In genomic region chr1:35573198-35573775, GRCh38 we compare ENCODE assay signal across 9 cellular contexts. TPM values are rescaled to one million over a fixed set of nuclear protein-coding genes. Genes with fewer than 3 reads are reported as not detected.
DNase-seq lines count a peak whose midpoint lies in the region; ATAC-seq and TF ChIP-seq lines count a peak whose summit lies in the region.
"Had no signal": no experiment of that assay in that cellular context is flagged by ENCODE, and none has a peak within 500 bp of the region (broad histone marks: within the 10 kb centered on the region; RNA-seq: fewer than 3 reads in every experiment).

TFAP2E (plus strand) TSS chr1:35573314; CDS start chr1:35573578, 264 bp downstream.

- 2 to 8% (median 5%) methylated on average over 44 to 60 of the region's 60 CpGs for WGBS in heart left ventricle, 4 donors

- H3K4me3 ChIP-seq in adipocyte (ENCODE audit: low read length) (peak within 1 kb of the TSS; percentile 76), heart left ventricle (peak within 1 kb of the TSS; percentile 17 to 58 (median 44))

- H3K9me3 ChIP-seq in adipocyte (ENCODE audit: control insufficient read depth, low read length) (no peaks in the 10 kb centered on the region), heart left ventricle (no peaks in the 10 kb centered on the region)

- H3K27me3 ChIP-seq in adipocyte (replicated peaks; ENCODE audit: control insufficient read depth, insufficient read depth, low read length): peaks cover 29% of the 10 kb centered on the region
- H3K27me3 ChIP-seq in heart left ventricle: peaks cover 27 to 88% (median 53%) of the 10 kb centered on the region in 9 donors

- no peak for TF ChIP-seq CTCF in heart left ventricle (IDR thresholded peaks at IDR 0.05)

- peak within 1 kb of the TSS; percentile 36 for H3K9ac ChIP-seq in adipocyte (ENCODE audit: low read length)

- no peak within 1 kb of the TSS for H3K27ac ChIP-seq in heart left ventricle

- intact Hi-C loops in heart left ventricle (cut with DNase I): loop anchor here in 2 of 10 donors (5.0 kb wide), 1 partner anchor 144 kb away; the partner anchor contains the start of gene C1orf216 (in 2 of the 2)

- H3K36me3 ChIP-seq in adipocyte (ENCODE audit: control insufficient read depth, insufficient read depth, low read length, severe bottlenecking): no peaks in the 10 kb centered on the region
- no peaks in the 10 kb centered on the region for H3K36me3 ChIP-seq in heart left ventricle

- no peak for TF ChIP-seq POLR2A in heart left ventricle (IDR thresholded peaks at IDR 0.05)

- peak; percentile 67 for DNase-seq in NCI-H82 (lab: John Stamatoyannopoulos, UW)
- DNase-seq in NCI-H82 treated with DMSO at 0.1 percent for 48 hours (lab: John Stamatoyannopoulos, UW; ENCODE audit: unreplicated experiment): no peak
- DNase-seq in adipocyte (ENCODE audit: low read depth): peak; percentile 66
- DNase-seq in heart left ventricle: peak in 1 of 5 donors; percentile 28
- peak; percentile 47 for DNase-seq in pons (ENCODE audit: low spot score)
- DNase-seq: DND-41 had no signal

- ATAC-seq in heart left ventricle (peak in 3 of 4 donors; percentile 23 to 45 (median 38)), GM21423 (IDR thresholded peaks at IDR 0.05; ENCODE audit: unreplicated experiment) (no peak), HG03439 (IDR thresholded peaks at IDR 0.05; ENCODE audit: unreplicated experiment) (no peak), GM18867 (IDR thresholded peaks at IDR 0.05; ENCODE audit: unreplicated experiment) (no peak)

- peaks cover 20% of the 10 kb centered on the region for H3K4me1 ChIP-seq in adipocyte (ENCODE audit: control insufficient read depth, insufficient read depth, low read length)
- H3K4me1 ChIP-seq in heart left ventricle: peaks cover 6 to 43% (median 17%) of the 10 kb centered on the region in 12 donors

RNA-seq across cellular contexts. Expression of gene TFAP2E, which starts in this region (rescaled TPM):
- under 1 TPM in 6 of 9 donors, not detected in 3; 0.12 to 0.57 (median 0.41) TPM for total RNA-seq in heart left ventricle
- under 1 TPM; 0.15 to 0.17 TPM for polyA plus RNA-seq in heart left ventricle

Comparison
In these comparisons a context has a peak if more than half of its experiments do, and no peak if none do; other contexts are left out.
1. Peak in ATAC-seq and H3K4me3 ChIP-seq in heart left ventricle; RNA of the gene not detected or under 1 TPM.